In genomic region chr17:37745801-37746426, GRCh38 we compare ENCODE assay signal across 1 cellular context.
TF ChIP-seq lines count a peak whose summit lies in the region.

No MANE protein-coding gene starts in this region.

TF ChIP-seq in GM23338, 12 proteins besides CTCF, POLR2A, EP300 and RAD21 (continued from another document):
- TF ChIP-seq, protein P1, sequence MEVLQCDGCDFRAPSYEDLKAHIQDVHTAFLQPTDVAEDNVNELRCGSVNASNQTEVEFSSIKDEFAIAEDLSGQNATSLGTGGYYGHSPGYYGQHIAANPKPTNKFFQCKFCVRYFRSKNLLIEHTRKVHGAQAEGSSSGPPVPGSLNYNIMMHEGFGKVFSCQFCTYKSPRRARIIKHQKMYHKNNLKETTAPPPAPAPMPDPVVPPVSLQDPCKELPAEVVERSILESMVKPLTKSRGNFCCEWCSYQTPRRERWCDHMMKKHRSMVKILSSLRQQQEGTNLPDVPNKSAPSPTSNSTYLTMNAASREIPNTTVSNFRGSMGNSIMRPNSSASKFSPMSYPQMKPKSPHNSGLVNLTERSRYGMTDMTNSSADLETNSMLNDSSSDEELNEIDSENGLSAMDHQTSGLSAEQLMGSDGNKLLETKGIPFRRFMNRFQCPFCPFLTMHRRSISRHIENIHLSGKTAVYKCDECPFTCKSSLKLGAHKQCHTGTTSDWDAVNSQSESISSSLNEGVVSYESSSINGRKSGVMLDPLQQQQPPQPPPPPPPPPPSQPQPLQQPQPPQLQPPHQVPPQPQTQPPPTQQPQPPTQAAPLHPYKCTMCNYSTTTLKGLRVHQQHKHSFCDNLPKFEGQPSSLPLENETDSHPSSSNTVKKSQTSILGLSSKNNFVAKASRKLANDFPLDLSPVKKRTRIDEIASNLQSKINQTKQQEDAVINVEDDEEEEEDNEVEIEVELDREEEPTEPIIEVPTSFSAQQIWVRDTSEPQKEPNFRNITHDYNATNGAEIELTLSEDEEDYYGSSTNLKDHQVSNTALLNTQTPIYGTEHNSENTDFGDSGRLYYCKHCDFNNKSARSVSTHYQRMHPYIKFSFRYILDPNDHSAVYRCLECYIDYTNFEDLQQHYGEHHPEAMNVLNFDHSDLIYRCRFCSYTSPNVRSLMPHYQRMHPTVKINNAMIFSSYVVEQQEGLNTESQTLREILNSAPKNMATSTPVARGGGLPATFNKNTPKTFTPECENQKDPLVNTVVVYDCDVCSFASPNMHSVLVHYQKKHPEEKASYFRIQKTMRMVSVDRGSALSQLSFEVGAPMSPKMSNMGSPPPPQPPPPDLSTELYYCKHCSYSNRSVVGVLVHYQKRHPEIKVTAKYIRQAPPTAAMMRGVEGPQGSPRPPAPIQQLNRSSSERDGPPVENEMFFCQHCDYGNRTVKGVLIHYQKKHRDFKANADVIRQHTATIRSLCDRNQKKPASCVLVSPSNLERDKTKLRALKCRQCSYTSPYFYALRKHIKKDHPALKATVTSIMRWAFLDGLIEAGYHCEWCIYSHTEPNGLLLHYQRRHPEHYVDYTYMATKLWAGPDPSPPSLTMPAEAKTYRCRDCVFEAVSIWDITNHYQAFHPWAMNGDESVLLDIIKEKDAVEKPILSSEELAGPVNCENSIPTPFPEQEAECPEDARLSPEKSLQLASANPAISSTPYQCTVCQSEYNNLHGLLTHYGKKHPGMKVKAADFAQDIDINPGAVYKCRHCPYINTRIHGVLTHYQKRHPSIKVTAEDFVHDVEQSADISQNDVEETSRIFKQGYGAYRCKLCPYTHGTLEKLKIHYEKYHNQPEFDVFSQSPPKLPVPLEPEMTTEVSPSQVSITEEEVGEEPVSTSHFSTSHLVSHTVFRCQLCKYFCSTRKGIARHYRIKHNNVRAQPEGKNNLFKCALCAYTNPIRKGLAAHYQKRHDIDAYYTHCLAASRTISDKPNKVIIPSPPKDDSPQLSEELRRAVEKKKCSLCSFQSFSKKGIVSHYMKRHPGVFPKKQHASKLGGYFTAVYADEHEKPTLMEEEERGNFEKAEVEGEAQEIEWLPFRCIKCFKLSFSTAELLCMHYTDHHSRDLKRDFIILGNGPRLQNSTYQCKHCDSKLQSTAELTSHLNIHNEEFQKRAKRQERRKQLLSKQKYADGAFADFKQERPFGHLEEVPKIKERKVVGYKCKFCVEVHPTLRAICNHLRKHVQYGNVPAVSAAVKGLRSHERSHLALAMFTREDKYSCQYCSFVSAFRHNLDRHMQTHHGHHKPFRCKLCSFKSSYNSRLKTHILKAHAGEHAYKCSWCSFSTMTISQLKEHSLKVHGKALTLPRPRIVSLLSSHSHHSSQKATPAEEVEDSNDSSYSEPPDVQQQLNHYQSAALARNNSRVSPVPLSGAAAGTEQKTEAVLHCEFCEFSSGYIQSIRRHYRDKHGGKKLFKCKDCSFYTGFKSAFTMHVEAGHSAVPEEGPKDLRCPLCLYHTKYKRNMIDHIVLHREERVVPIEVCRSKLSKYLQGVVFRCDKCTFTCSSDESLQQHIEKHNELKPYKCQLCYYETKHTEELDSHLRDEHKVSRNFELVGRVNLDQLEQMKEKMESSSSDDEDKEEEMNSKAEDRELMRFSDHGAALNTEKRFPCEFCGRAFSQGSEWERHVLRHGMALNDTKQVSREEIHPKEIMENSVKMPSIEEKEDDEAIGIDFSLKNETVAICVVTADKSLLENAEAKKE (CRISPR knock-in tag; IDR thresholded peaks at IDR 0.05) = no peak
- TF ChIP-seq ZNF114 (CRISPR knock-in tag; IDR thresholded peaks at IDR 0.05) (no peak), EZH2 (IDR thresholded peaks at IDR 0.05; ENCODE audit: low read depth, unreplicated experiment) (no peak)
